In the genomic region with DNA sequence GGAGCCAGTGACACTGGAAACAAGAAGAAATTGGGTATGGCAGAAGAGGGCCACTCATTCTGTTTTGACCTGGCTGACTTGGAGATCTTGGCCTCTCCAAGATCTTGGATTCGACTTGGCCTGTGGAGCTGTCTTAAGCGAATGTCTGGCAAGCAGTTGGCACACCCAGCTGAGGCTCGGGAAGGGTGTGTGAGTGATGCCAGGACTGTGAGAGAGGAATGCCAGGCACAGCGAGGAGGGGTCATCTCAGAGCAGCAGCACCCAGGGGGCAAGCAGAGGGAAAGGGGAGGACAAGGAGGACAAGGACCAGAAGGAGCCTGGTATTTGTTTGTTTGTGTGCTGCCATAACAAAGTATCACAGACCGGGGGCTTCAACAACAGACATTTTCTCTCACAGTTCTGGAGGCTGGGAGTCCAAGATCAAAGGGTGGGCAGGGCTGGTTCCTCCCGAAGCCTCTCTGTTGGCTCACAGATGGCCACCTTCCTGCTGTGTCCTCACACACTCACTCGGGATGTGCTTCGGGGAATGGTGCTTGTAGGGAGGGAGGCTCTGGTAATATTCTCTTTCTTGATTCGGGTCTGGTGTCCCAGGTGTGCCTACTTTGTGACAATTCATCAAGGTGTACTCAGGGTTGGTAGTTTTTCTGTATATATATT, we compare ENCODE assay signal across 13 cellular contexts.
"Had no signal": no experiment of that assay in that cellular context is flagged by ENCODE, and none has a peak within 500 bp of the region (broad histone marks: within the 10 kb centered on the region; RNA-seq: fewer than 3 reads in every experiment).

No MANE protein-coding gene starts in this region.

- H3K36me3 Mint-ChIP-seq: activated naive CD8-positive, alpha-beta T cell treated with anti-CD3 and anti-CD28 coated beads for 36 hours; natural killer cell; stimulated activated naive B cell treated with anti-CD40 and anti-IgM and Interleukin-4, amounts not matched to agents 10 μg/mL and 1 μg/mL and 100 μg/mL, for 72 hours had no signal

- ATAC-seq: activated CD8-positive, alpha-beta T cell treated with anti-CD3 and anti-CD28 coated beads, Interleukin-2, amount 10 ng/mL, durations not matched to agents 7 days and 5 days; mucosa of descending colon; stimulated activated naive B cell treated with anti-CD40 and anti-IgM and Interleukin-4, amounts not matched to agents 10 μg/mL and 1 μg/mL and 100 μg/mL, for 72 hours had no signal

- H3K27ac Mint-ChIP-seq: activated CD8-positive, alpha-beta T cell treated with anti-CD3 and anti-CD28 coated beads, Interleukin-2, amount 10 ng/mL, durations not matched to agents 7 days and 5 days; activated naive CD8-positive, alpha-beta T cell treated with anti-CD3 and anti-CD28 coated beads for 36 hours; endodermal cell; natural killer cell; stimulated activated naive B cell treated with anti-CD40 and anti-IgM and Interleukin-4, amounts not matched to agents 10 μg/mL and 1 μg/mL and 100 μg/mL, for 72 hours had no signal

- H3K4me1 Mint-ChIP-seq: activated naive CD8-positive, alpha-beta T cell treated with anti-CD3 and anti-CD28 coated beads for 36 hours; natural killer cell; stimulated activated naive B cell treated with anti-CD40 and anti-IgM and Interleukin-4, amounts not matched to agents 10 μg/mL and 1 μg/mL and 100 μg/mL, for 72 hours had no signal

- DNase-seq: activated CD4-positive, alpha-beta T cell treated with anti-CD3 and anti-CD28 coated beads for 48 hours; activated CD8-positive, alpha-beta T cell treated with anti-CD3 and anti-CD28 coated beads, Interleukin-2, amount 10 ng/mL, durations not matched to agents 7 days and 5 days; activated naive CD8-positive, alpha-beta T cell treated with anti-CD3 and anti-CD28 coated beads for 36 hours; dorsolateral prefrontal cortex; endodermal cell; mammary epithelial cell; mucosa of descending colon; natural killer cell; occipital lobe; stimulated activated CD4-positive, alpha-beta T cell treated with anti-CD3 and anti-CD28 coated beads, Interleukin-15, amount 100 ng/mL, for 24 hours; stimulated activated CD4-positive, alpha-beta T cell treated with anti-CD3 and anti-CD28 coated beads, Interleukin-4, amount 100 ng/mL, for 1 hour; stimulated activated naive B cell treated with anti-CD40 and anti-IgM and Interleukin-4, amounts not matched to agents 10 μg/mL and 1 μg/mL and 100 μg/mL, for 72 hours; T-helper 2 cell had no signal

- H3K9me3 Mint-ChIP-seq: activated naive CD8-positive, alpha-beta T cell treated with anti-CD3 and anti-CD28 coated beads for 36 hours; endodermal cell; natural killer cell; stimulated activated naive B cell treated with anti-CD40 and anti-IgM and Interleukin-4, amounts not matched to agents 10 μg/mL and 1 μg/mL and 100 μg/mL, for 72 hours had no signal

- H3K27me3 Mint-ChIP-seq: activated naive CD8-positive, alpha-beta T cell treated with anti-CD3 and anti-CD28 coated beads for 36 hours had no signal

- H3K4me3 Mint-ChIP-seq: activated CD8-positive, alpha-beta T cell treated with anti-CD3 and anti-CD28 coated beads, Interleukin-2, amount 10 ng/mL, durations not matched to agents 7 days and 5 days; activated naive CD8-positive, alpha-beta T cell treated with anti-CD3 and anti-CD28 coated beads for 36 hours; endodermal cell; natural killer cell; stimulated activated naive B cell treated with anti-CD40 and anti-IgM and Interleukin-4, amounts not matched to agents 10 μg/mL and 1 μg/mL and 100 μg/mL, for 72 hours had no signal
